Comparison of ENCODE assay signal across 29 cellular contexts in the genomic region with DNA sequence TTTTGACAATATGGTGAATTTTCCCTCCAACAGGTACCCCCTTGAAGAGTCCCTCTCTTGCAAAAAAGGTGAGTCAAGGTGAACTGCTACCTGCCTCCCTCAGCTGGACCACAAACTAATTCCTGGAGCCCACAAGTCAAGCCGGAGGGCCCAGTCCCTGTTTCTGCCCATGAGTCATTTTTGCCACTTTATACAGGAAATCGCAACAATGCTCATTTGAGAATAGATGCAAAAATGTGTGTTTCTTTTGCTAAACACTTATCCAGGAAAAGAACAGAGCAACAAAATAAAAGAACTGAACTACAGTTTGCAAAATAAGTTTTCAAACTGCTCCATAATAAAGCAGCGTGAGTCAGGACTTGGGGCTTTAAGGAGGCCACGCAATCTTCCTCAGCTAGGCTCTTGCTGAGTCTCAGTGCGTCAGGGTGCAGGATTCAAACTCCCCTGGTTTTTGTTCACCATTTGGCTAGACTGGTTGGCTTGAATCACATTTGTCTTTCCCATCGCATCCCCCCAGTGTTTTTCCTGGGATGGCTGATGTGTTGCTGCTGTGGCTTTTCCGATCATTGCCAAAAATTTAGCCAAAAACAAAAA.
DNase-seq lines count a peak whose midpoint lies in the region; ATAC-seq, FAIRE-seq and TF ChIP-seq lines count a peak whose summit lies in the region.
"Had no signal": no experiment of that assay in that cellular context is flagged by ENCODE, and none has a peak within 500 bp of the region (broad histone marks: within the 10 kb centered on the region; RNA-seq: fewer than 3 reads in every experiment).

No MANE protein-coding gene starts in this region.

- H3K4me3 ChIP-seq in PC-3 (ENCODE audit: low read length) (no peak overlapping the region), endothelial cell of umbilical vein (replicated peaks in 1 of 3; ENCODE audit: insufficient read depth in 1 of 3, low read depth in 1 of 3, low read length in 3 of 3) (no peak overlapping the region)
- H3K4me3 ChIP-seq: adrenal gland; BLaER1 treated with 17β-estradiol and CSF1 and Interleukin-3, amounts not matched to agents 10 nM and 100 nM; heart right ventricle had no signal

- BruUV-seq in PC-3 (replicated peaks; lab: Mats Ljungman, UMichigan), result no TSS peak
- no TSS peak for BruUV-seq in endothelial cell of umbilical vein (replicated peaks; lab: Mats Ljungman, UMichigan)

- TF ChIP-seq CTCF in PC-3 (conservative IDR thresholded peaks at IDR 0.05; ENCODE audit: low read depth, low read length) (no peak), endothelial cell of umbilical vein (IDR thresholded peaks at IDR 0.05; ENCODE audit: extremely low read depth in 1 of 2, insufficient read depth in 1 of 2, low read depth in 1 of 2, low read length in 2 of 2) (no peak), GM13977 (IDR thresholded peaks at IDR 0.05; ENCODE audit: extremely low read depth, insufficient read depth, missing control alignments) (no peak)

- intact Hi-C loops in PC-3 (cut with micrococcal nuclease) (no loop called here), endothelial cell of umbilical vein (cut with micrococcal nuclease) (no loop called here)
- intact Hi-C loops in activated T-helper 1 cell treated with anti-CD3 and anti-CD28 coated beads, Interleukin-12 subunit alpha, Interleukin-12 subunit beta, Interleukin-2, Interleukin-4 antibody, amounts not matched to agents 30 ng/mL and 10 ng/mL and 1 ng/mL, durations not matched to agents 14 hours and 24 hours and 36 hours (cut with micrococcal nuclease), result no loop called here

- H4K20me1 ChIP-seq in PC-3 (ENCODE audit: low read length) (no peaks in the 10 kb centered on the region), endothelial cell of umbilical vein (replicated peaks; ENCODE audit: control insufficient read depth, extremely low read depth, insufficient read depth, low read length) (no peaks in the 10 kb centered on the region)
- H4K20me1 ChIP-seq: BLaER1 treated with 17β-estradiol and CSF1 and Interleukin-3, amounts not matched to agents 10 nM and 100 nM had no signal

- CTCF ChIA-PET in PC-3 (lab: Charles Lee), result no interaction called here
- CTCF ChIA-PET in endothelial cell of umbilical vein (lab: Charles Lee), result interaction anchor here (1.6 to 2.1 kb wide), 2 partner anchors 15 to 246 kb away, joined by 4 to 7 read pairs; no protein-coding TSS in a partner anchor

- POLR2A ChIA-PET in PC-3 (lab: Charles Lee; ENCODE audit: unreplicated experiment), result interaction anchor here (0.6 kb wide), 1 partner anchor 137 kb away, joined by 3 read pairs; no protein-coding TSS in a partner anchor
- POLR2A ChIA-PET in endothelial cell of umbilical vein (lab: Charles Lee), result no interaction called here

- dilution Hi-C loops in endothelial cell of umbilical vein (cut with MboI; ENCODE audit: extremely low pct_ligation_motif_present, low sequenced_read_pairs), result no loop called here

- H3K9me3 ChIP-seq in PC-3 (ENCODE audit: low read length), result no peaks in the 10 kb centered on the region
- no peaks in the 10 kb centered on the region for H3K9me3 ChIP-seq in endothelial cell of umbilical vein (replicated peaks; ENCODE audit: control insufficient read depth, insufficient read depth, low read length)
- H3K9me3 ChIP-seq: adrenal gland; BLaER1 treated with 17β-estradiol and CSF1 and Interleukin-3, amounts not matched to agents 10 nM and 100 nM; heart right ventricle had no signal

- no peaks in the 10 kb centered on the region for H3K4me1 Mint-ChIP-seq in activated T-helper 1 cell treated with anti-CD3 and anti-CD28 coated beads, Interleukin-12 subunit alpha, Interleukin-12 subunit beta, Interleukin-2, Interleukin-4 antibody, amounts not matched to agents 30 ng/mL and 10 ng/mL and 1 ng/mL, durations not matched to agents 14 hours and 24 hours and 36 hours (ENCODE audit: low read depth)

- H2AFZ ChIP-seq in PC-3 (ENCODE audit: low read length), result no peak overlapping the region
- no peak overlapping the region for H2AFZ ChIP-seq in endothelial cell of umbilical vein (ENCODE audit: low read depth, low read length)

- peak overlapping the region; percentile 68 for H3K27ac ChIP-seq in PC-3 (ENCODE audit: low read length)
- H3K27ac ChIP-seq in endothelial cell of umbilical vein (ENCODE audit: insufficient read depth, low read depth, low read length), result no peak overlapping the region
- H3K27ac ChIP-seq: adrenal gland; BLaER1 treated with 17β-estradiol and CSF1 and Interleukin-3, amounts not matched to agents 10 nM and 100 nM; WERI-Rb-1 had no signal

- H3K4me2 ChIP-seq in PC-3 (ENCODE audit: low read length), result peak overlapping the region; percentile 47
- no peak overlapping the region for H3K4me2 ChIP-seq in endothelial cell of umbilical vein (ENCODE audit: insufficient read depth, low read length)
- H3K4me2 ChIP-seq: BLaER1 treated with 17β-estradiol and CSF1 and Interleukin-3, amounts not matched to agents 10 nM and 100 nM had no signal

- FAIRE-seq in endothelial cell of umbilical vein (lab: Jason Lieb, UNC), result peak; percentile 77

- H3K9me3 Mint-ChIP-seq in activated T-helper 1 cell treated with anti-CD3 and anti-CD28 coated beads, Interleukin-12 subunit alpha, Interleukin-12 subunit beta, Interleukin-2, Interleukin-4 antibody, amounts not matched to agents 30 ng/mL and 10 ng/mL and 1 ng/mL, durations not matched to agents 14 hours and 24 hours and 36 hours, result no peaks in the 10 kb centered on the region
- H3K9me3 Mint-ChIP-seq: activated CD4-positive, alpha-beta T cell treated with anti-CD3 and anti-CD28 coated beads, Interleukin-2, amount 10 ng/mL, durations not matched to agents 24 days and 14 days; activated naive CD4-positive, alpha-beta T cell treated with anti-CD3 and anti-CD28 coated beads for 36 hours; activated T-cell treated with anti-CD3 and anti-CD28 coated beads, Interleukin-2, amount 50 U/mL, for 4 hours had no signal

- no peaks in the 10 kb centered on the region for H3F3A ChIP-seq in PC-3 (ENCODE audit: low read length, unreplicated experiment)

- ATAC-seq in PC-3, result peak; percentile 61
- ATAC-seq: activated T-cell treated with anti-CD3 and anti-CD28 coated beads, Interleukin-2, amount 50 U/mL, for 4 hours; stimulated activated naive CD8-positive, alpha-beta T cell treated with anti-CD3 and anti-CD28 coated beads, Interleukin-15, Interleukin-2, amounts not matched to agents 100 U/mL and 50 U/mL, for 24 hours had no signal

- no peak for TF ChIP-seq POLR2A in endothelial cell of umbilical vein (IDR thresholded peaks at IDR 0.05; ENCODE audit: low read depth, low read length)

- no peaks in the 10 kb centered on the region for H3K9me2 ChIP-seq in PC-3 (replicated peaks; ENCODE audit: low read length)

- no peaks in the 10 kb centered on the region for H3K36me3 ChIP-seq in PC-3 (ENCODE audit: low read depth, low read length)
- no peaks in the 10 kb centered on the region for H3K36me3 ChIP-seq in endothelial cell of umbilical vein (ENCODE audit: control insufficient read depth in 2 of 2, extremely low read depth in 1 of 2, insufficient read depth in 2 of 2, low read length in 2 of 2)
- H3K36me3 ChIP-seq: adrenal gland; BLaER1 treated with 17β-estradiol and CSF1 and Interleukin-3, amounts not matched to agents 10 nM and 100 nM; WERI-Rb-1 had no signal

- no peak overlapping the region for H3K4me3 Mint-ChIP-seq in activated T-helper 1 cell treated with anti-CD3 and anti-CD28 coated beads, Interleukin-12 subunit alpha, Interleukin-12 subunit beta, Interleukin-2, Interleukin-4 antibody, amounts not matched to agents 30 ng/mL and 10 ng/mL and 1 ng/mL, durations not matched to agents 14 hours and 24 hours and 36 hours
- H3K4me3 Mint-ChIP-seq: activated CD4-positive, alpha-beta T cell treated with anti-CD3 and anti-CD28 coated beads, Interleukin-2, amount 10 ng/mL, durations not matched to agents 24 days and 14 days; activated naive CD4-positive, alpha-beta T cell treated with anti-CD3 and anti-CD28 coated beads for 36 hours; activated T-cell treated with anti-CD3 and anti-CD28 coated beads, Interleukin-2, amount 50 U/mL, for 4 hours had no signal

- in situ Hi-C loops in GM13977 (cut with MboI; ENCODE audit: low pct_unique_long_range_greater_than_20kb, low sequenced_read_pairs, unreplicated experiment), result no loop called here

- H3K9ac ChIP-seq in PC-3 (ENCODE audit: low read length) (no peak overlapping the region), endothelial cell of umbilical vein (replicated peaks; ENCODE audit: extremely low read depth, insufficient read depth, low read length) (no peak overlapping the region)
- H3K9ac ChIP-seq: BLaER1 treated with 17β-estradiol and CSF1 and Interleukin-3, amounts not matched to agents 10 nM and 100 nM had no signal

- no peaks in the 10 kb centered on the region for H3K9me1 ChIP-seq in endothelial cell of umbilical vein (replicated peaks; ENCODE audit: control insufficient read depth, extremely low read depth, insufficient read depth, low read length)

- H3K4me1 ChIP-seq in PC-3 (ENCODE audit: insufficient read depth, low read length) (peaks cover 15% of the 10 kb centered on the region), endothelial cell of umbilical vein (ENCODE audit: control insufficient read depth, extremely low read depth, insufficient read depth, low read length) (peaks cover 19% of the 10 kb centered on the region)
- H3K4me1 ChIP-seq: adrenal gland; BLaER1 treated with 17β-estradiol and CSF1 and Interleukin-3, amounts not matched to agents 10 nM and 100 nM had no signal

- H3K27ac Mint-ChIP-seq in activated T-helper 1 cell treated with anti-CD3 and anti-CD28 coated beads, Interleukin-12 subunit alpha, Interleukin-12 subunit beta, Interleukin-2, Interleukin-4 antibody, amounts not matched to agents 30 ng/mL and 10 ng/mL and 1 ng/mL, durations not matched to agents 14 hours and 24 hours and 36 hours, result no peak overlapping the region
- H3K27ac Mint-ChIP-seq: activated CD4-positive, alpha-beta T cell treated with anti-CD3 and anti-CD28 coated beads, Interleukin-2, amount 10 ng/mL, durations not matched to agents 24 days and 14 days; activated naive CD4-positive, alpha-beta T cell treated with anti-CD3 and anti-CD28 coated beads for 36 hours; progenitor cell of endocrine pancreas had no signal

- no peaks in the 10 kb centered on the region for H3K79me2 ChIP-seq in PC-3 (ENCODE audit: low read length)
- H3K79me2 ChIP-seq in endothelial cell of umbilical vein (ENCODE audit: control insufficient read depth, insufficient read depth, low read length), result no peaks in the 10 kb centered on the region

- H3K27me3 Mint-ChIP-seq in activated T-helper 1 cell treated with anti-CD3 and anti-CD28 coated beads, Interleukin-12 subunit alpha, Interleukin-12 subunit beta, Interleukin-2, Interleukin-4 antibody, amounts not matched to agents 30 ng/mL and 10 ng/mL and 1 ng/mL, durations not matched to agents 14 hours and 24 hours and 36 hours (ENCODE audit: insufficient read depth), result no peaks in the 10 kb centered on the region
- H3K27me3 Mint-ChIP-seq: activated CD4-positive, alpha-beta T cell treated with anti-CD3 and anti-CD28 coated beads, Interleukin-2, amount 10 ng/mL, durations not matched to agents 24 days and 14 days; progenitor cell of endocrine pancreas had no signal

- H3K27me3 ChIP-seq in PC-3 (ENCODE audit: low read length) (no peaks in the 10 kb centered on the region), endothelial cell of umbilical vein (ENCODE audit: control insufficient read depth in 2 of 2, insufficient read depth in 2 of 2, low read length in 2 of 2) (no peaks in the 10 kb centered on the region)
- H3K27me3 ChIP-seq: adrenal gland; BLaER1 treated with 17β-estradiol and CSF1 and Interleukin-3, amounts not matched to agents 10 nM and 100 nM; heart right ventricle had no signal

- DNase-seq in EH (ENCODE audit: low read depth) (peak; percentile 33), PC-3 (peak; percentile 82), endothelial cell of umbilical vein (ENCODE audit: low read depth, low spot score) (peak; percentile 45), renal cortical epithelial cell (ENCODE audit: low read depth) (peak; percentile 11), pons (ENCODE audit: low spot score) (no peak), GM13977 (ENCODE audit: low spot score) (no peak)
- DNase-seq in activated T-helper 1 cell treated with anti-CD3 and anti-CD28 coated beads, Interleukin-12 subunit alpha, Interleukin-12 subunit beta, Interleukin-2, Interleukin-4 antibody, amounts not matched to agents 30 ng/mL and 10 ng/mL and 1 ng/mL, durations not matched to agents 14 hours and 24 hours and 36 hours (ENCODE audit: low spot score), result no peak
- DNase-seq: activated CD4-positive, alpha-beta T cell treated with anti-CD3 and anti-CD28 coated beads, Interleukin-2, amount 10 ng/mL, durations not matched to agents 24 days and 14 days; activated naive CD4-positive, alpha-beta T cell treated with anti-CD3 and anti-CD28 coated beads for 36 hours; activated T-cell treated with anti-CD3 and anti-CD28 coated beads, Interleukin-2, amount 50 U/mL, for 4 hours; adrenal gland; DMS53; effector CD4-positive, alpha-beta T cell; erythroblast; foreskin fibroblast; GDM1; HCEC 1CT; heart right ventricle; KG1; kidney glomerular epithelial cell; NCI-H1436; NCI-H2107; NCI-H446 treated with DMSO at 0.1 percent for 48 hours; SHP77 treated with DMSO at 0.1 percent for 48 hours; stimulated activated naive CD8-positive, alpha-beta T cell treated with anti-CD3 and anti-CD28 coated beads, Interleukin-15, Interleukin-2, amounts not matched to agents 100 U/mL and 50 U/mL, for 24 hours; T-helper 9 cell; WERI-Rb-1 had no signal

- H3K36me3 Mint-ChIP-seq in activated T-helper 1 cell treated with anti-CD3 and anti-CD28 coated beads, Interleukin-12 subunit alpha, Interleukin-12 subunit beta, Interleukin-2, Interleukin-4 antibody, amounts not matched to agents 30 ng/mL and 10 ng/mL and 1 ng/mL, durations not matched to agents 14 hours and 24 hours and 36 hours (ENCODE audit: low read depth), result no peaks in the 10 kb centered on the region

Comparison
In these comparisons a context has a peak if more than half of its experiments do, and no peak if none do; other contexts are left out.
1. DNase-seq: peak in EH (single experiment), PC-3 (single experiment), endothelial cell of umbilical vein (single experiment) and renal cortical epithelial cell (single experiment); none in activated T-helper 1 cell treated with anti-CD3 and anti-CD28 coated beads, Interleukin-12 subunit alpha, Interleukin-12 subunit beta, Interleukin-2, Interleukin-4 antibody, amounts not matched to agents 30 ng/mL and 10 ng/mL and 1 ng/mL, durations not matched to agents 14 hours and 24 hours and 36 hours (single experiment), pons (single experiment) and GM13977 (single experiment).